11 cellular contexts compared by ENCODE assay signal in genomic region chr5:157554180-157555030, GRCh38. TPM values are rescaled to one million over a fixed set of nuclear protein-coding genes. Genes with fewer than 3 reads are reported as not detected.
DNase-seq lines count a peak whose midpoint lies in the region; TF ChIP-seq lines count a peak whose summit lies in the region.
"Had no signal": no experiment of that assay in that cellular context is flagged by ENCODE, and none has a peak within 500 bp of the region (broad histone marks: within the 10 kb centered on the region; RNA-seq: fewer than 3 reads in every experiment).

No MANE protein-coding gene starts in this region.

- H4K20me1 ChIP-seq in OCI-LY7 (ENCODE audit: insufficient read depth, low read length) = no peaks in the 10 kb centered on the region

- BruUV-seq in OCI-LY7 (replicated peaks; lab: Mats Ljungman, UMichigan) = no TSS peak

- TF ChIP-seq POLR2A in suprapubic skin (IDR thresholded peaks at IDR 0.05) = no peak

- TF ChIP-seq EP300 in suprapubic skin (IDR thresholded peaks at IDR 0.05) = no peak

- peak overlapping the region; percentile 15; the same call in 1 of the 2 replicates for H3K4me2 ChIP-seq in OCI-LY7 (ENCODE audit: low read length)

- 55% methylated on average over 10 of the region's 10 CpGs for WGBS in suprapubic skin

- POLR2A ChIA-PET in OCI-LY7 (lab: Charles Lee) = interaction anchor here (0.6 to 0.9 kb wide), 2 partner anchors 20 to 121 kb away, joined by 3 read pairs; no protein-coding TSS in a partner anchor

- no peaks in the 10 kb centered on the region for H3K9me3 ChIP-seq in OCI-LY7 (ENCODE audit: low read length)
- no peaks in the 10 kb centered on the region for H3K9me3 ChIP-seq in suprapubic skin

- no peak overlapping the region for H3K9ac ChIP-seq in rectal smooth muscle tissue (ENCODE audit: low read length)

- DNase-seq in GM12865 (ENCODE audit: low read depth) (peak; percentile 52), OCI-LY7 (ENCODE audit: low spot score) (no peak), fibroblast of pulmonary artery (ENCODE audit: low read depth) (peak; percentile 44), DMS 273 treated with DMSO at 0.1 percent for 48 hours (lab: John Stamatoyannopoulos, UW) (no peak), NCI-H2227 (lab: John Stamatoyannopoulos, UW; ENCODE audit: unreplicated experiment) (no peak), suprapubic skin (ENCODE audit: low spot score in 2 of 2) (no peak), medulla oblongata (ENCODE audit: extremely low spot score) (no peak)
- DNase-seq: HCEC 1CT, NCI-H524 treated with DMSO at 0.1 percent for 48 hours, small intestine had no signal

- peaks cover 63% of the 10 kb centered on the region for H3K36me3 ChIP-seq in OCI-LY7 (ENCODE audit: insufficient read depth, low read length)
- H3K36me3 ChIP-seq in rectal smooth muscle tissue (ENCODE audit: control insufficient read depth, insufficient read depth, low read length) = no peaks in the 10 kb centered on the region
- H3K36me3 ChIP-seq in suprapubic skin = no peaks in the 10 kb centered on the region

- H3K27ac ChIP-seq in OCI-LY7 (ENCODE audit: low read depth, low read length, poor library complexity, severe bottlenecking) (no peak overlapping the region), rectal smooth muscle tissue (ENCODE audit: low read depth, low read length) (peak overlapping the region; percentile 56), suprapubic skin (no peak overlapping the region)

- no peaks in the 10 kb centered on the region for H3K9me2 ChIP-seq in OCI-LY7 (ENCODE audit: insufficient read depth, low read length)

- intact Hi-C loops in OCI-LY7 (cut with micrococcal nuclease; ENCODE audit: unreplicated experiment) = no loop called here

- H3K79me2 ChIP-seq in OCI-LY7 (ENCODE audit: insufficient read depth, low read depth, low read length) = no peaks in the 10 kb centered on the region; the same call in 1 of the 2 replicates

- H3K4me3 ChIP-seq in GM12865 (ENCODE audit: low read depth, low read length) (no peak overlapping the region), OCI-LY7 (ENCODE audit: low read depth, low read length, poor library complexity, severe bottlenecking) (no peak overlapping the region), fibroblast of pulmonary artery (replicated peaks; ENCODE audit: low read depth, low read length) (no peak overlapping the region), rectal smooth muscle tissue (ENCODE audit: low read length) (no peak overlapping the region), suprapubic skin (no peak overlapping the region)

- peaks cover 20% of the 10 kb centered on the region for H3K4me1 ChIP-seq in OCI-LY7 (ENCODE audit: insufficient read depth, low read length, poor library complexity, severe bottlenecking)
- H3K4me1 ChIP-seq in rectal smooth muscle tissue (ENCODE audit: control insufficient read depth, insufficient read depth, low read length) = peaks cover 52% of the 10 kb centered on the region
- peaks cover 23% of the 10 kb centered on the region for H3K4me1 ChIP-seq in suprapubic skin

- CTCF ChIA-PET in OCI-LY7 (lab: Charles Lee; ENCODE audit: unreplicated experiment) = no interaction called here

- H3K27me3 ChIP-seq in rectal smooth muscle tissue (ENCODE audit: control insufficient read depth, insufficient read depth, low read length) (no peaks in the 10 kb centered on the region), suprapubic skin (no peaks in the 10 kb centered on the region)

- TF ChIP-seq CTCF in GM12865 (IDR thresholded peaks at IDR 0.05; ENCODE audit: insufficient read depth, low read depth, low read length, missing control alignments) (no peak), OCI-LY7 (conservative IDR thresholded peaks at IDR 0.05; ENCODE audit: low read length) (no peak), fibroblast of pulmonary artery (IDR thresholded peaks at IDR 0.05; ENCODE audit: low read length, missing control alignments) (no peak), suprapubic skin (IDR thresholded peaks at IDR 0.05) (no peak)

- H2AFZ ChIP-seq in OCI-LY7 (ENCODE audit: low read length) = no peak overlapping the region

RNA-seq across cellular contexts. Expression of gene ADAM19, which starts 21.2 kb away (rescaled TPM):
- total RNA-seq in OCI-LY7 (2014; rRNA removed; shearing (Covaris generic)) = 19.0 and 24.2 TPM in 2 replicates
- total RNA-seq in OCI-LY7 (2022) = 78.3 and 103 TPM in 2 replicates
- 1 to 10 TPM in 3 of 4 donors, under 1 TPM in 1; 0.42 to 2.6 (median 1.3) TPM for total RNA-seq in suprapubic skin

Comparison
In these comparisons a context has a peak if more than half of its experiments do, and no peak if none do; other contexts are left out.
1. DNase-seq: peak in GM12865 (single experiment) and fibroblast of pulmonary artery (single experiment); none in OCI-LY7 (single experiment), DMS 273 treated with DMSO at 0.1 percent for 48 hours (single experiment), NCI-H2227 (single experiment), suprapubic skin (0 of 2) and medulla oblongata (single experiment).
2. RNA of gene ADAM19, which starts 21.2 kb away (total RNA-seq): 19.0 to 103 TPM in OCI-LY7; 0.42 to 2.6 TPM in suprapubic skin; every median in the first group is over 4 times any median in the second.